Comparison of ENCODE assay signal across 9 cellular contexts in genomic region chrX:42951747-42952146, GRCh38.
"Had no signal": no experiment of that assay in that cellular context is flagged by ENCODE, and none has a peak within 500 bp of the region (broad histone marks: within the 10 kb centered on the region; RNA-seq: fewer than 3 reads in every experiment).

No MANE protein-coding gene starts in this region.

- H3K9me3 ChIP-seq: esophagus muscularis mucosa, pancreas, stomach, thoracic aorta had no signal

- H3K4me3 Mint-ChIP-seq: activated naive CD4-positive, alpha-beta T cell treated with anti-CD3 and anti-CD28 coated beads, Interleukin-2, amount 50 U/mL, for 24 hours; neural crest cell had no signal

- H3K4me3 ChIP-seq: esophagus muscularis mucosa, pancreas, stomach, thoracic aorta had no signal

- H3K27me3 Mint-ChIP-seq: activated naive CD4-positive, alpha-beta T cell treated with anti-CD3 and anti-CD28 coated beads, Interleukin-2, amount 50 U/mL, for 24 hours had no signal

- H3K4me1 Mint-ChIP-seq: neural crest cell had no signal

- H3K4me1 ChIP-seq: esophagus muscularis mucosa, pancreas, stomach had no signal

- H3K36me3 Mint-ChIP-seq: activated naive CD4-positive, alpha-beta T cell treated with anti-CD3 and anti-CD28 coated beads, Interleukin-2, amount 50 U/mL, for 24 hours had no signal

- H3K36me3 ChIP-seq: esophagus muscularis mucosa, pancreas, stomach, thoracic aorta had no signal

- H3K27me3 ChIP-seq: esophagus muscularis mucosa, stomach had no signal

- H3K27ac Mint-ChIP-seq: activated naive CD4-positive, alpha-beta T cell treated with anti-CD3 and anti-CD28 coated beads, Interleukin-2, amount 50 U/mL, for 24 hours had no signal

- ATAC-seq: left colon, pancreas had no signal

- H3K27ac ChIP-seq: esophagus muscularis mucosa, pancreas, stomach, thoracic aorta had no signal

- H3K9me3 Mint-ChIP-seq: activated naive CD4-positive, alpha-beta T cell treated with anti-CD3 and anti-CD28 coated beads, Interleukin-2, amount 50 U/mL, for 24 hours; neural crest cell had no signal

- DNase-seq: glutamatergic neuron; left colon; pancreas; stimulated activated CD4-positive, alpha-beta T cell treated with anti-CD3 and anti-CD28 coated beads, Interleukin-12 subunit alpha, Interleukin-12 subunit beta, amount 100 ng/mL, for 4 hours; stomach had no signal
